In genomic region chr9:127133739-127134167, GRCh38 we compare ENCODE assay signal across 1 cellular context.
TF ChIP-seq lines count a peak whose summit lies in the region.

No MANE protein-coding gene starts in this region.

TF ChIP-seq in GM23338, 12 proteins besides CTCF, POLR2A, EP300 and RAD21 (continued from another document):
- TF ChIP-seq, protein P1, sequence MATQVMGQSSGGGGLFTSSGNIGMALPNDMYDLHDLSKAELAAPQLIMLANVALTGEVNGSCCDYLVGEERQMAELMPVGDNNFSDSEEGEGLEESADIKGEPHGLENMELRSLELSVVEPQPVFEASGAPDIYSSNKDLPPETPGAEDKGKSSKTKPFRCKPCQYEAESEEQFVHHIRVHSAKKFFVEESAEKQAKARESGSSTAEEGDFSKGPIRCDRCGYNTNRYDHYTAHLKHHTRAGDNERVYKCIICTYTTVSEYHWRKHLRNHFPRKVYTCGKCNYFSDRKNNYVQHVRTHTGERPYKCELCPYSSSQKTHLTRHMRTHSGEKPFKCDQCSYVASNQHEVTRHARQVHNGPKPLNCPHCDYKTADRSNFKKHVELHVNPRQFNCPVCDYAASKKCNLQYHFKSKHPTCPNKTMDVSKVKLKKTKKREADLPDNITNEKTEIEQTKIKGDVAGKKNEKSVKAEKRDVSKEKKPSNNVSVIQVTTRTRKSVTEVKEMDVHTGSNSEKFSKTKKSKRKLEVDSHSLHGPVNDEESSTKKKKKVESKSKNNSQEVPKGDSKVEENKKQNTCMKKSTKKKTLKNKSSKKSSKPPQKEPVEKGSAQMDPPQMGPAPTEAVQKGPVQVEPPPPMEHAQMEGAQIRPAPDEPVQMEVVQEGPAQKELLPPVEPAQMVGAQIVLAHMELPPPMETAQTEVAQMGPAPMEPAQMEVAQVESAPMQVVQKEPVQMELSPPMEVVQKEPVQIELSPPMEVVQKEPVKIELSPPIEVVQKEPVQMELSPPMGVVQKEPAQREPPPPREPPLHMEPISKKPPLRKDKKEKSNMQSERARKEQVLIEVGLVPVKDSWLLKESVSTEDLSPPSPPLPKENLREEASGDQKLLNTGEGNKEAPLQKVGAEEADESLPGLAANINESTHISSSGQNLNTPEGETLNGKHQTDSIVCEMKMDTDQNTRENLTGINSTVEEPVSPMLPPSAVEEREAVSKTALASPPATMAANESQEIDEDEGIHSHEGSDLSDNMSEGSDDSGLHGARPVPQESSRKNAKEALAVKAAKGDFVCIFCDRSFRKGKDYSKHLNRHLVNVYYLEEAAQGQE (IDR thresholded peaks at IDR 0.05; ENCODE audit: unreplicated experiment), result no peak
- no peak for TF ChIP-seq EZH2phosphoT487 (IDR thresholded peaks at IDR 0.05; ENCODE audit: unreplicated experiment)
